In genomic region chr2:144082327-144082726, GRCh38 we compare ENCODE assay signal across 29 cellular contexts.
"Had no signal": no experiment of that assay in that cellular context is flagged by ENCODE, and none has a peak within 500 bp of the region (broad histone marks: within the 10 kb centered on the region; RNA-seq: fewer than 3 reads in every experiment).

No MANE protein-coding gene starts in this region.

- DNase-seq: activated CD4-positive, alpha-beta T cell treated with anti-CD3 and anti-CD28 coated beads, Interleukin-2, amount 10 ng/mL, durations not matched to agents 7 days and 5 days; activated CD4-positive, CD25-positive, alpha-beta regulatory T cell treated with anti-CD3 and anti-CD28 coated beads, Interleukin-2, amount 50 U/mL, for 72 hours; activated CD8-positive, alpha-beta memory T cell treated with anti-CD3 and anti-CD28 coated beads, Interleukin-2, amount 10 ng/mL, durations not matched to agents 7 days and 5 days; activated CD8-positive, alpha-beta T cell treated with anti-CD3 and anti-CD28 coated beads for 36 hours; activated gamma-delta T cell; brain microvascular endothelial cell; caudate nucleus; dermis blood vessel endothelial cell; effector CD8-positive, alpha-beta T cell; erythroblast; glutamatergic neuron; immature natural killer cell; lower lobe of right lung; naive thymus-derived CD4-positive, alpha-beta T cell; pancreas; psoas muscle; stimulated activated CD4-positive, alpha-beta T cell treated with anti-CD3 and anti-CD28 coated beads, Interleukin-12 subunit alpha, Interleukin-12 subunit beta, amount 100 ng/mL, for 4 hours; stimulated activated CD4-positive, alpha-beta T cell treated with anti-CD3 and anti-CD28 coated beads, Interleukin-4, amount 100 ng/mL, for 4 hours; stimulated activated naive CD8-positive, alpha-beta T cell treated with anti-CD3 and anti-CD28 coated beads, Interleukin-15, amount 100 ng/mL, for 72 hours had no signal

- H3K27me3 ChIP-seq: ascending aorta, brain microvascular endothelial cell, hepatocyte, pancreas, right atrium auricular region, suprapubic skin, tibial nerve had no signal

- H3K79me2 ChIP-seq: hepatocyte had no signal

- ATAC-seq: activated CD8-positive, alpha-beta memory T cell treated with anti-CD3 and anti-CD28 coated beads, Interleukin-2, amount 10 ng/mL, durations not matched to agents 7 days and 5 days; activated CD8-positive, alpha-beta T cell treated with anti-CD3 and anti-CD28 coated beads for 36 hours; activated naive CD4-positive, alpha-beta T cell treated with anti-CD3 and anti-CD28 coated beads, Interleukin-2, amount 50 U/mL, for 72 hours; left lobe of liver; naive thymus-derived CD4-positive, alpha-beta T cell; pancreas; psoas muscle; stimulated activated naive CD8-positive, alpha-beta T cell treated with anti-CD3 and anti-CD28 coated beads, Interleukin-15, amount 100 ng/mL, for 72 hours had no signal

- H3K4me1 Mint-ChIP-seq: activated CD4-positive, alpha-beta T cell treated with anti-CD3 and anti-CD28 coated beads, Interleukin-2, amount 10 ng/mL, durations not matched to agents 7 days and 5 days; immature natural killer cell; naive thymus-derived CD4-positive, alpha-beta T cell had no signal

- H2AFZ ChIP-seq: hepatocyte had no signal

- H3K27ac ChIP-seq: ascending aorta, hepatocyte, lower lobe of right lung, pancreas, psoas muscle, right atrium auricular region, suprapubic skin, tibial nerve, VCaP had no signal

- H3K4me2 ChIP-seq: hepatocyte had no signal

- H3K36me3 ChIP-seq: ascending aorta, brain microvascular endothelial cell, lower lobe of right lung, pancreas, right atrium auricular region, suprapubic skin, tibial nerve had no signal

- H3K9me3 Mint-ChIP-seq: activated CD8-positive, alpha-beta T cell treated with anti-CD3 and anti-CD28 coated beads for 36 hours; immature natural killer cell; stimulated activated naive CD8-positive, alpha-beta T cell treated with anti-CD3 and anti-CD28 coated beads, Interleukin-15, amount 100 ng/mL, for 72 hours; T-helper 2 cell treated with Interferon-gamma antibody and Interleukin-4, amounts not matched to agents 5 μg/mL and 100 μg/mL, for 36 hours had no signal

- H3K4me1 ChIP-seq: ascending aorta, lower lobe of right lung, pancreas had no signal

- H3K9me3 ChIP-seq: ascending aorta, lower lobe of right lung, pancreas, psoas muscle, right atrium auricular region, suprapubic skin, tibial nerve had no signal

- H3K4me3 Mint-ChIP-seq: activated CD4-positive, alpha-beta T cell treated with anti-CD3 and anti-CD28 coated beads, Interleukin-2, amount 10 ng/mL, durations not matched to agents 7 days and 5 days; activated CD8-positive, alpha-beta memory T cell treated with anti-CD3 and anti-CD28 coated beads, Interleukin-2, amount 10 ng/mL, durations not matched to agents 7 days and 5 days; activated CD8-positive, alpha-beta T cell treated with anti-CD3 and anti-CD28 coated beads for 36 hours; activated T-helper 1 cell treated with anti-CD3 and anti-CD28 coated beads, Interleukin-12 subunit alpha, Interleukin-12 subunit beta, Interleukin-2, Interleukin-4 antibody, amounts not matched to agents 30 ng/mL and 10 ng/mL and 1 ng/mL, durations not matched to agents 14 hours and 24 hours and 36 hours; immature natural killer cell; naive thymus-derived CD4-positive, alpha-beta T cell; stimulated activated naive CD8-positive, alpha-beta T cell treated with anti-CD3 and anti-CD28 coated beads, Interleukin-15, amount 100 ng/mL, for 72 hours; T-helper 2 cell treated with Interferon-gamma antibody and Interleukin-4, amounts not matched to agents 5 μg/mL and 100 μg/mL, for 36 hours had no signal

- H3K4me3 ChIP-seq: ascending aorta, hepatocyte, lower lobe of right lung, pancreas, psoas muscle, right atrium auricular region, suprapubic skin, tibial nerve had no signal

- H3K27me3 Mint-ChIP-seq: activated CD4-positive, alpha-beta T cell treated with anti-CD3 and anti-CD28 coated beads, Interleukin-2, amount 10 ng/mL, durations not matched to agents 7 days and 5 days; activated CD8-positive, alpha-beta memory T cell treated with anti-CD3 and anti-CD28 coated beads, Interleukin-2, amount 10 ng/mL, durations not matched to agents 7 days and 5 days; activated CD8-positive, alpha-beta T cell treated with anti-CD3 and anti-CD28 coated beads for 36 hours; naive thymus-derived CD4-positive, alpha-beta T cell; stimulated activated naive CD8-positive, alpha-beta T cell treated with anti-CD3 and anti-CD28 coated beads, Interleukin-15, amount 100 ng/mL, for 72 hours had no signal

- H3K27ac Mint-ChIP-seq: activated CD4-positive, alpha-beta T cell treated with anti-CD3 and anti-CD28 coated beads, Interleukin-2, amount 10 ng/mL, durations not matched to agents 7 days and 5 days; activated CD8-positive, alpha-beta memory T cell treated with anti-CD3 and anti-CD28 coated beads, Interleukin-2, amount 10 ng/mL, durations not matched to agents 7 days and 5 days; activated CD8-positive, alpha-beta T cell treated with anti-CD3 and anti-CD28 coated beads for 36 hours; activated T-helper 1 cell treated with anti-CD3 and anti-CD28 coated beads, Interleukin-12 subunit alpha, Interleukin-12 subunit beta, Interleukin-2, Interleukin-4 antibody, amounts not matched to agents 30 ng/mL and 10 ng/mL and 1 ng/mL, durations not matched to agents 14 hours and 24 hours and 36 hours; immature natural killer cell; naive thymus-derived CD4-positive, alpha-beta T cell; T-helper 2 cell treated with Interferon-gamma antibody and Interleukin-4, amounts not matched to agents 5 μg/mL and 100 μg/mL, for 36 hours had no signal
